In genomic region chr6:15755555-15755954, GRCh38 we compare ENCODE assay signal across 1 cellular context.
TF ChIP-seq lines count a peak whose summit lies in the region.

No MANE protein-coding gene starts in this region.

TF ChIP-seq in GM23338, 12 proteins besides CTCF, POLR2A, EP300 and RAD21 (continued from another document):
- TF ChIP-seq ZNF462 (CRISPR knock-in tag; IDR thresholded peaks at IDR 0.05) (no peak), STAT1 (IDR thresholded peaks at IDR 0.05; ENCODE audit: unreplicated experiment) (no peak), ZNF114 (CRISPR knock-in tag; IDR thresholded peaks at IDR 0.05) (no peak)
